ENCODE assay signal across 19 cellular contexts in genomic region chr2:178521304-178522150, GRCh38. TPM values are rescaled to one million over a fixed set of nuclear protein-coding genes. Genes with fewer than 3 reads are reported as not detected.
DNase-seq lines count a peak whose midpoint lies in the region; ATAC-seq and TF ChIP-seq lines count a peak whose summit lies in the region.
"Had no signal": no experiment of that assay in that cellular context is flagged by ENCODE, and none has a peak within 500 bp of the region (broad histone marks: within the 10 kb centered on the region; RNA-seq: fewer than 3 reads in every experiment).

No MANE protein-coding gene starts in this region.

- no peaks in the 10 kb centered on the region for H3K4me1 ChIP-seq in HEK293 (ENCODE audit: control insufficient read depth, insufficient read depth, low read length)
- H3K4me1 ChIP-seq in Caco-2: 0 out of 2 replicates have a peak, but pooled peaks cover 2% of the 10 kb centered on the region
- peaks cover 4 to 20% of the 10 kb centered on the region in 2 donors for H3K4me1 ChIP-seq in left lung

- POLR2A ChIA-PET in activated CD8-positive, alpha-beta T cell treated with anti-CD3 and anti-CD28 coated beads for 36 hours (lab: Charles Lee): interaction anchor here (0.8 to 1.0 kb wide), 2 partner anchors 70 to 78 kb away, joined by 3 to 5 read pairs; partner anchors contain the start of genes PJVK and PRKRA
- POLR2A ChIA-PET in activated CD8-positive, alpha-beta T cell treated with anti-CD3 and anti-CD28 coated beads, Interleukin-2, amount 10 ng/mL, durations not matched to agents 7 days and 5 days (lab: Charles Lee): no interaction called here
- POLR2A ChIA-PET in HEK293 (lab: Yijun Ruan, JAX) (no interaction called here), Caco-2 (lab: Charles Lee) (no interaction called here)

- no peak for TF ChIP-seq CTCF in activated CD8-positive, alpha-beta T cell treated with anti-CD3 and anti-CD28 coated beads for 36 hours (IDR thresholded peaks at IDR 0.05)
- TF ChIP-seq CTCF in HEK293 (tag by site-specific recombination; IDR thresholded peaks at IDR 0.05) (no peak), progenitor cell of endocrine pancreas (IDR thresholded peaks at IDR 0.05; ENCODE audit: unreplicated experiment) (no peak), Caco-2 (IDR thresholded peaks at IDR 0.05; ENCODE audit: insufficient read depth in 1 of 2, low read depth in 1 of 2, low read length in 1 of 2, severe bottlenecking in 1 of 2, unreplicated experiment in 1 of 2) (no peak), left lung (IDR thresholded peaks at IDR 0.05) (no peak)

- H3K27me3 Mint-ChIP-seq in activated CD8-positive, alpha-beta T cell treated with anti-CD3 and anti-CD28 coated beads for 36 hours: no peaks in the 10 kb centered on the region
- no peaks in the 10 kb centered on the region for H3K27me3 Mint-ChIP-seq in activated CD8-positive, alpha-beta T cell treated with anti-CD3 and anti-CD28 coated beads, Interleukin-2, amount 10 ng/mL, durations not matched to agents 7 days and 5 days (ENCODE audit: low read depth)
- H3K27me3 Mint-ChIP-seq in activated naive CD8-positive, alpha-beta T cell treated with anti-CD3 and anti-CD28 coated beads for 36 hours: no peaks in the 10 kb centered on the region
- H3K27me3 Mint-ChIP-seq in progenitor cell of endocrine pancreas (no peaks in the 10 kb centered on the region), Caco-2 (ENCODE audit: insufficient read depth, unreplicated experiment) (no peaks in the 10 kb centered on the region)
- H3K27me3 Mint-ChIP-seq: dendritic cell treated with granulocyte-macrophage colony-stimulating factor and Interleukin-4, amounts not matched to agents 40 ng/mL and 50 ng/mL, for 4 days had no signal

- peaks cover 1% of the 10 kb centered on the region for H3K9me3 Mint-ChIP-seq in activated CD8-positive, alpha-beta T cell treated with anti-CD3 and anti-CD28 coated beads for 36 hours
- H3K9me3 Mint-ChIP-seq in activated CD8-positive, alpha-beta T cell treated with anti-CD3 and anti-CD28 coated beads, Interleukin-2, amount 10 ng/mL, durations not matched to agents 7 days and 5 days (ENCODE audit: insufficient read depth): no peaks in the 10 kb centered on the region
- H3K9me3 Mint-ChIP-seq in activated naive CD8-positive, alpha-beta T cell treated with anti-CD3 and anti-CD28 coated beads for 36 hours: peaks cover 4% of the 10 kb centered on the region
- H3K9me3 Mint-ChIP-seq in progenitor cell of endocrine pancreas (ENCODE audit: low read depth): peaks cover 4% of the 10 kb centered on the region
- H3K9me3 Mint-ChIP-seq in Caco-2 (ENCODE audit: unreplicated experiment): no peaks in the 10 kb centered on the region
- H3K9me3 Mint-ChIP-seq: dendritic cell treated with granulocyte-macrophage colony-stimulating factor and Interleukin-4, amounts not matched to agents 40 ng/mL and 50 ng/mL, for 4 days had no signal

- no peak overlapping the region for H3K4me3 Mint-ChIP-seq in activated CD8-positive, alpha-beta T cell treated with anti-CD3 and anti-CD28 coated beads for 36 hours
- no peak overlapping the region for H3K4me3 Mint-ChIP-seq in activated CD8-positive, alpha-beta T cell treated with anti-CD3 and anti-CD28 coated beads, Interleukin-2, amount 10 ng/mL, durations not matched to agents 7 days and 5 days
- H3K4me3 Mint-ChIP-seq in activated naive CD8-positive, alpha-beta T cell treated with anti-CD3 and anti-CD28 coated beads for 36 hours: no peak overlapping the region
- H3K4me3 Mint-ChIP-seq in progenitor cell of endocrine pancreas (ENCODE audit: low read depth): peak overlapping the region; percentile 10
- H3K4me3 Mint-ChIP-seq in Caco-2 (ENCODE audit: unreplicated experiment): no peak overlapping the region
- H3K4me3 Mint-ChIP-seq: CD14-positive monocyte; dendritic cell treated with granulocyte-macrophage colony-stimulating factor and Interleukin-4, amounts not matched to agents 40 ng/mL and 50 ng/mL, for 4 days had no signal

- CTCF ChIA-PET in activated CD8-positive, alpha-beta T cell treated with anti-CD3 and anti-CD28 coated beads for 36 hours (lab: Charles Lee): interaction anchor here (1.0 to 1.9 kb wide), 6 partner anchors 9 to 72 kb away, joined by 3 to 6 read pairs (median 5); no protein-coding TSS in a partner anchor
- CTCF ChIA-PET in activated CD8-positive, alpha-beta T cell treated with anti-CD3 and anti-CD28 coated beads, Interleukin-2, amount 10 ng/mL, durations not matched to agents 7 days and 5 days (lab: Charles Lee): interaction anchor here (0.9 kb wide), 1 partner anchor 62 kb away, joined by 3 read pairs; no protein-coding TSS in a partner anchor
- CTCF ChIA-PET in HEK293 (lab: Yijun Ruan, JAX): interaction anchor here (0.6 to 1.4 kb wide), 2 partner anchors 26 to 406 kb away, joined by 3 to 5 read pairs; no protein-coding TSS in a partner anchor
- CTCF ChIA-PET in Caco-2 (lab: Charles Lee): no interaction called here

- H3K27me3 ChIP-seq in Caco-2 (replicated peaks; ENCODE audit: control insufficient read depth, insufficient read depth, low read length) (no peaks in the 10 kb centered on the region), left lung (no peaks in the 10 kb centered on the region)
- H3K27me3 ChIP-seq: brain microvascular endothelial cell had no signal

- peak; percentile 39 for DNase-seq in activated CD8-positive, alpha-beta T cell treated with anti-CD3 and anti-CD28 coated beads for 36 hours
- no peak for DNase-seq in activated CD8-positive, alpha-beta T cell treated with anti-CD3 and anti-CD28 coated beads, Interleukin-2, amount 10 ng/mL, durations not matched to agents 7 days and 5 days
- DNase-seq in activated naive CD8-positive, alpha-beta T cell treated with anti-CD3 and anti-CD28 coated beads for 36 hours: no peak
- no peak for DNase-seq in progenitor cell of endocrine pancreas (ENCODE audit: low spot score, unreplicated experiment)
- DNase-seq in Caco-2: no peak
- DNase-seq in left lung: no peak
- DNase-seq in caudate nucleus (lab: John Stamatoyannopoulos, UW): no peak
- DNase-seq: activated CD4-positive, CD25-positive, alpha-beta regulatory T cell; activated gamma-delta T cell; brain microvascular endothelial cell; foreskin melanocyte; HCEC 1CT; NCI-H1092; NCI-H2081; NCI-H524; Right ventricle myocardium superior had no signal

- H3K36me3 ChIP-seq in HEK293 (ENCODE audit: control insufficient read depth in 2 of 2, insufficient read depth in 1 of 2, low read length in 2 of 2) (peaks cover 0 to 10% of the 10 kb centered on the region in 2 experiments; a peak in 2 of 3 replicates), Caco-2 (ENCODE audit: control insufficient read depth, insufficient read depth, low read length) (no peaks in the 10 kb centered on the region), left lung (no peaks in the 10 kb centered on the region)

- ATAC-seq in activated CD8-positive, alpha-beta T cell treated with anti-CD3 and anti-CD28 coated beads for 36 hours: peak; percentile 15
- ATAC-seq in activated CD8-positive, alpha-beta T cell treated with anti-CD3 and anti-CD28 coated beads, Interleukin-2, amount 10 ng/mL, durations not matched to agents 7 days and 5 days: no peak
- ATAC-seq in left lung: no peak

- intact Hi-C loops in activated CD8-positive, alpha-beta T cell treated with anti-CD3 and anti-CD28 coated beads for 36 hours (cut with micrococcal nuclease): loop anchor here (2.0 kb wide), 1 partner anchor 41 kb away; the partner anchor contains the start of gene PLEKHA3
- intact Hi-C loops in Caco-2 (cut with micrococcal nuclease; ENCODE audit: unreplicated experiment): no loop called here
- intact Hi-C loops in left lung (cut with DNase I): no loop called here

- H3K27ac ChIP-seq in HEK293 (ENCODE audit: extremely low read depth, low read depth, low read length) (no peak overlapping the region), left lung (no peak overlapping the region), caudate nucleus (ENCODE audit: low read depth, low read length) (no peak overlapping the region)
- H3K27ac ChIP-seq: brain microvascular endothelial cell had no signal

- H3K9me3 ChIP-seq in HEK293 (ENCODE audit: control insufficient read depth, insufficient read depth, low read depth, low read length): no peaks in the 10 kb centered on the region
- no peaks in the 10 kb centered on the region for H3K9me3 ChIP-seq in Caco-2
- no peaks in the 10 kb centered on the region for H3K9me3 ChIP-seq in left lung

- no TSS peak for BruUV-seq in Caco-2 (replicated peaks; lab: Mats Ljungman, UMichigan)

- peak overlapping the region; percentile 30 for H3K27ac Mint-ChIP-seq in activated CD8-positive, alpha-beta T cell treated with anti-CD3 and anti-CD28 coated beads for 36 hours
- no peak overlapping the region for H3K27ac Mint-ChIP-seq in activated CD8-positive, alpha-beta T cell treated with anti-CD3 and anti-CD28 coated beads, Interleukin-2, amount 10 ng/mL, durations not matched to agents 7 days and 5 days
- peak overlapping the region; percentile 58 for H3K27ac Mint-ChIP-seq in activated naive CD8-positive, alpha-beta T cell treated with anti-CD3 and anti-CD28 coated beads for 36 hours
- no peak overlapping the region for H3K27ac Mint-ChIP-seq in progenitor cell of endocrine pancreas
- H3K27ac Mint-ChIP-seq in Caco-2 (ENCODE audit: unreplicated experiment): no peak overlapping the region

- H3K4me1 Mint-ChIP-seq in activated CD8-positive, alpha-beta T cell treated with anti-CD3 and anti-CD28 coated beads for 36 hours (ENCODE audit: low read depth): peaks cover 26% of the 10 kb centered on the region
- H3K4me1 Mint-ChIP-seq in activated CD8-positive, alpha-beta T cell treated with anti-CD3 and anti-CD28 coated beads, Interleukin-2, amount 10 ng/mL, durations not matched to agents 7 days and 5 days (ENCODE audit: low read depth): peaks cover 18% of the 10 kb centered on the region
- peaks cover 19% of the 10 kb centered on the region for H3K4me1 Mint-ChIP-seq in activated naive CD8-positive, alpha-beta T cell treated with anti-CD3 and anti-CD28 coated beads for 36 hours
- H3K4me1 Mint-ChIP-seq in progenitor cell of endocrine pancreas (ENCODE audit: low read depth): peaks cover 7% of the 10 kb centered on the region
- H3K4me1 Mint-ChIP-seq in Caco-2 (ENCODE audit: low read depth, unreplicated experiment): no peaks in the 10 kb centered on the region

- peaks cover 24% of the 10 kb centered on the region for H3K36me3 Mint-ChIP-seq in activated CD8-positive, alpha-beta T cell treated with anti-CD3 and anti-CD28 coated beads for 36 hours (ENCODE audit: low read depth)
- H3K36me3 Mint-ChIP-seq in activated CD8-positive, alpha-beta T cell treated with anti-CD3 and anti-CD28 coated beads, Interleukin-2, amount 10 ng/mL, durations not matched to agents 7 days and 5 days (ENCODE audit: low read depth): peaks cover 21% of the 10 kb centered on the region
- peaks cover 16% of the 10 kb centered on the region for H3K36me3 Mint-ChIP-seq in activated naive CD8-positive, alpha-beta T cell treated with anti-CD3 and anti-CD28 coated beads for 36 hours
- H3K36me3 Mint-ChIP-seq in progenitor cell of endocrine pancreas (ENCODE audit: insufficient read depth) (peaks cover 3% of the 10 kb centered on the region), Caco-2 (ENCODE audit: insufficient read depth, unreplicated experiment) (peaks cover 5% of the 10 kb centered on the region)

- H3K4me3 ChIP-seq in HEK293 (ENCODE audit: low read depth, low read length): no peak overlapping the region
- H3K4me3 ChIP-seq in Caco-2 (ENCODE audit: low read depth, low read length): no peak overlapping the region
- H3K4me3 ChIP-seq in left lung: no peak overlapping the region

RNA-seq across cellular contexts. Expression of gene PLEKHA3, which starts 41.3 kb away (rescaled TPM):
- 10 to 100 TPM; 21.0 to 22.2 TPM for total RNA-seq in activated CD8-positive, alpha-beta T cell treated with anti-CD3 and anti-CD28 coated beads for 36 hours
- total RNA-seq in activated CD8-positive, alpha-beta T cell treated with anti-CD3 and anti-CD28 coated beads, Interleukin-2, amount 10 ng/mL, durations not matched to agents 7 days and 5 days: 10 to 100 TPM; 22.3 to 23.1 TPM
- total RNA-seq in activated naive CD8-positive, alpha-beta T cell treated with anti-CD3 and anti-CD28 coated beads for 36 hours: 10 to 100 TPM; 24.9 to 28.1 TPM
- 28.2 and 31.0 TPM in 2 replicates for total RNA-seq in progenitor cell of endocrine pancreas
- 16.9 and 18.5 TPM in 2 replicates for total RNA-seq in Caco-2 (2022)
- 10 to 100 TPM; 30.3 to 35.7 TPM for total RNA-seq in left lung

RNA-seq across cellular contexts. Expression of gene FKBP7, which starts 43.1 kb away (rescaled TPM):
- total RNA-seq in activated CD8-positive, alpha-beta T cell treated with anti-CD3 and anti-CD28 coated beads for 36 hours: 1 to 10 TPM; 2.1 to 3.0 TPM
- total RNA-seq in activated CD8-positive, alpha-beta T cell treated with anti-CD3 and anti-CD28 coated beads, Interleukin-2, amount 10 ng/mL, durations not matched to agents 7 days and 5 days: 1 to 10 TPM; 2.6 to 3.6 TPM
- total RNA-seq in activated naive CD8-positive, alpha-beta T cell treated with anti-CD3 and anti-CD28 coated beads for 36 hours: 1 to 10 TPM; 3.8 to 4.7 TPM
- total RNA-seq in progenitor cell of endocrine pancreas (14.0 and 15.8 TPM in 2 replicates), Caco-2 (2022) (1.3 and 2.4 TPM in 2 replicates), left lung (10 to 100 TPM; 12.9 to 25.9 TPM)

Comparison
In these comparisons a context has a peak if more than half of its experiments do, and no peak if none do; other contexts are left out.
1. H3K27ac Mint-ChIP-seq: peak in activated CD8-positive, alpha-beta T cell treated with anti-CD3 and anti-CD28 coated beads for 36 hours (single experiment) and activated naive CD8-positive, alpha-beta T cell treated with anti-CD3 and anti-CD28 coated beads for 36 hours (single experiment); none in activated CD8-positive, alpha-beta T cell treated with anti-CD3 and anti-CD28 coated beads, Interleukin-2, amount 10 ng/mL, durations not matched to agents 7 days and 5 days (single experiment), progenitor cell of endocrine pancreas (single experiment) and Caco-2 (single experiment).